7 cellular contexts compared by ENCODE assay signal in genomic region chr19:23547156-23547555, GRCh38.
"Had no signal": no experiment of that assay in that cellular context is flagged by ENCODE, and none has a peak within 500 bp of the region (broad histone marks: within the 10 kb centered on the region; RNA-seq: fewer than 3 reads in every experiment).

No MANE protein-coding gene starts in this region.

- H3K36me3 Mint-ChIP-seq: IgD-negative memory B cell had no signal

- H3K27ac Mint-ChIP-seq: GM23338, H9, IgD-negative memory B cell had no signal

- H3K27ac ChIP-seq: HL-60 had no signal

- H3K4me3 Mint-ChIP-seq: GM23338, H9, IgD-negative memory B cell had no signal

- ATAC-seq: GM23338, HepG2 had no signal

- H3K27me3 Mint-ChIP-seq: IgD-negative memory B cell had no signal

- H3K4me3 ChIP-seq: GM23338 had no signal

- DNase-seq: H9, HCEC 1CT, KG1 had no signal

- H3K4me2 ChIP-seq: GM23338 had no signal

- H3K4me1 Mint-ChIP-seq: H9, IgD-negative memory B cell had no signal
